In genomic region chr1:167697667-167698141, GRCh38 we compare ENCODE assay signal across 10 cellular contexts. TPM values are rescaled to one million over a fixed set of nuclear protein-coding genes. Genes with fewer than 3 reads are reported as not detected.
DNase-seq lines count a peak whose midpoint lies in the region; ATAC-seq and TF ChIP-seq lines count a peak whose summit lies in the region.
"Had no signal": no experiment of that assay in that cellular context is flagged by ENCODE, and none has a peak within 500 bp of the region (broad histone marks: within the 10 kb centered on the region; RNA-seq: fewer than 3 reads in every experiment).

No MANE protein-coding gene starts in this region.

- no TSS peak for BruUV-seq in A673 (replicated peaks; lab: Mats Ljungman, UMichigan)

- DNase-seq in NT2/D1 (ENCODE audit: low read depth, low spot score): no peak
- DNase-seq in globus pallidus (ENCODE audit: low spot score): peak; percentile 54
- no peak for DNase-seq in neural progenitor cell (ENCODE audit: low spot score)
- no peak for DNase-seq in SW480 (ENCODE audit: low spot score)
- DNase-seq in Kasumi-1 (lab: John Stamatoyannopoulos, UW): no peak
- no peak for DNase-seq in A673 (ENCODE audit: low spot score)
- DNase-seq: CD4-positive, CD25-positive, alpha-beta regulatory T cell; NCI-H1930 had no signal

- no peaks in the 10 kb centered on the region for H3F3A ChIP-seq in neural progenitor cell (ENCODE audit: low read depth)

- no peak overlapping the region for H2AFZ ChIP-seq in neural progenitor cell (replicated peaks)

- CTCF ChIA-PET in A673 (lab: Charles Lee): no interaction called here

- H3K27me3 ChIP-seq in NT2/D1 (ENCODE audit: insufficient read depth, insufficient read length) (no peaks in the 10 kb centered on the region), neural progenitor cell (no peaks in the 10 kb centered on the region), A673 (replicated peaks; ENCODE audit: insufficient read depth, low read depth, low read length, poor library complexity) (peaks cover 8% of the 10 kb centered on the region)

- H3K27ac ChIP-seq in C4-2B (peak overlapping the region; percentile 70), neural progenitor cell (no peak overlapping the region), A673 (ENCODE audit: low read depth, low read length, poor library complexity, severe bottlenecking) (no peak overlapping the region)

- H3K4me1 ChIP-seq in NT2/D1 (ENCODE audit: insufficient read depth, insufficient read length) (peaks cover 18% of the 10 kb centered on the region), neural progenitor cell (no peaks in the 10 kb centered on the region), A673 (ENCODE audit: insufficient read depth, low read length, poor library complexity, severe bottlenecking) (no peaks in the 10 kb centered on the region)

- no peaks in the 10 kb centered on the region for H3K36me3 Mint-ChIP-seq in neural progenitor cell

- H3K27ac Mint-ChIP-seq in neural progenitor cell: peak overlapping the region; percentile 70

- intact Hi-C loops in A673 (cut with micrococcal nuclease; ENCODE audit: unreplicated experiment): no loop called here

- no peak overlapping the region for H3K4me2 ChIP-seq in neural progenitor cell

- ATAC-seq in HG03159 (IDR thresholded peaks at IDR 0.05; ENCODE audit: unreplicated experiment): no peak

- peak overlapping the region; percentile 35 for H3K9ac ChIP-seq in NT2/D1 (ENCODE audit: insufficient read length, low read depth)
- no peak overlapping the region for H3K9ac ChIP-seq in neural progenitor cell

- POLR2A ChIA-PET in A673 (lab: Charles Lee; ENCODE audit: low non-redundant PET): no interaction called here

- no peaks in the 10 kb centered on the region for H3K36me3 ChIP-seq in NT2/D1 (ENCODE audit: insufficient read depth, insufficient read length, low read length)
- no peaks in the 10 kb centered on the region for H3K36me3 ChIP-seq in neural progenitor cell
- no peaks in the 10 kb centered on the region for H3K36me3 ChIP-seq in A673 (ENCODE audit: insufficient read depth, low read length, poor library complexity, severe bottlenecking)

- H3K9me3 Mint-ChIP-seq in neural progenitor cell: peaks cover 5% of the 10 kb centered on the region
- H3K9me3 Mint-ChIP-seq: CD4-positive, CD25-positive, alpha-beta regulatory T cell had no signal

- H3K9me3 ChIP-seq in NT2/D1 (ENCODE audit: insufficient read depth, low read length) (no peaks in the 10 kb centered on the region), neural progenitor cell (ENCODE audit: low read depth) (no peaks in the 10 kb centered on the region), A673 (ENCODE audit: low read depth, low read length, poor library complexity, severe bottlenecking) (no peaks in the 10 kb centered on the region)

- no peaks in the 10 kb centered on the region for H3K27me3 Mint-ChIP-seq in neural progenitor cell (ENCODE audit: insufficient read depth, low read depth)
- H3K27me3 Mint-ChIP-seq: CD4-positive, CD25-positive, alpha-beta regulatory T cell had no signal

- peaks cover 18% of the 10 kb centered on the region for H3K4me1 Mint-ChIP-seq in neural progenitor cell

- no peaks in the 10 kb centered on the region for H3K79me2 ChIP-seq in neural progenitor cell (ENCODE audit: low read depth)

- H3K4me3 ChIP-seq in NT2/D1 (ENCODE audit: insufficient read length, low read depth) (no peak overlapping the region), neural progenitor cell (no peak overlapping the region), A673 (ENCODE audit: low read depth, low read length, poor library complexity, severe bottlenecking) (no peak overlapping the region)

- H4K20me1 ChIP-seq in neural progenitor cell (ENCODE audit: low read depth): no peaks in the 10 kb centered on the region

- no peak overlapping the region for H3K4me3 Mint-ChIP-seq in neural progenitor cell

- TF ChIP-seq CTCF in C4-2B (conservative IDR thresholded peaks at IDR 0.05): no peak
- no peak for TF ChIP-seq CTCF in neural progenitor cell (IDR thresholded peaks at IDR 0.05)
- no peak for TF ChIP-seq CTCF in A673 (conservative IDR thresholded peaks at IDR 0.05; ENCODE audit: low read depth, low read length)

RNA-seq across cellular contexts. Expression of gene MPZL1, which starts 24.1 kb away (rescaled TPM):
- 121 and 125 TPM in 2 replicates for total RNA-seq in neural progenitor cell (ENCODE audit: low replicate concordance)
- total RNA-seq in A673 (2021): 87.8 and 90.4 TPM in 2 replicates
